In genomic region chr9:136572596-136573313, GRCh38 we compare ENCODE assay signal across 16 cellular contexts. TPM values are rescaled to one million over a fixed set of nuclear protein-coding genes. Genes with fewer than 3 reads are reported as not detected.
DNase-seq lines count a peak whose midpoint lies in the region; ATAC-seq, FAIRE-seq and TF ChIP-seq lines count a peak whose summit lies in the region.
"Had no signal": no experiment of that assay in that cellular context is flagged by ENCODE, and none has a peak within 500 bp of the region (broad histone marks: within the 10 kb centered on the region; RNA-seq: fewer than 3 reads in every experiment).

No MANE protein-coding gene starts in this region.

- H2AFZ ChIP-seq in H9 (ENCODE audit: low read length) (no peak overlapping the region), trophoblast cell (ENCODE audit: insufficient read depth, low read length, poor library complexity) (no peak overlapping the region)

- H3K4me3 Mint-ChIP-seq in H9 = peak overlapping the region; percentile 36 to 72; a peak in 4 of 5 replicates
- peak overlapping the region in 2 of 5 experiments; percentile 22 to 28 for H3K4me3 Mint-ChIP-seq in brain
- H3K4me3 Mint-ChIP-seq: memory B cell; stimulated activated naive CD8-positive, alpha-beta T cell treated with anti-CD3 and anti-CD28 coated beads, Interleukin-15, Interleukin-2, amounts not matched to agents 100 ng/mL and 50 ng/mL, for 24 hours had no signal

- no peak overlapping the region for H2BK120ac ChIP-seq in H9 (ENCODE audit: low read depth, low read length, poor library complexity, severe bottlenecking)
- peak overlapping the region; percentile 38 for H2BK120ac ChIP-seq in trophoblast cell (ENCODE audit: insufficient read depth, low read length, poor library complexity)

- H3K27me3 ChIP-seq in H9 (ENCODE audit: insufficient read depth, low read length) = no peaks in the 10 kb centered on the region
- no peaks in the 10 kb centered on the region for H3K27me3 ChIP-seq in iPS-18a (ENCODE audit: control insufficient read depth, insufficient read depth, low read length)
- H3K27me3 ChIP-seq in trophoblast cell (ENCODE audit: insufficient read depth, low read length) = no peaks in the 10 kb centered on the region
- H3K27me3 ChIP-seq in small intestine (ENCODE audit: control insufficient read depth in 2 of 2, insufficient read depth in 2 of 2, low read length in 2 of 2) = no peaks in the 10 kb centered on the region
- H3K27me3 ChIP-seq: ovary had no signal

- no peak overlapping the region for H2BK5ac ChIP-seq in H9 (ENCODE audit: insufficient read length, low read length)
- H2BK5ac ChIP-seq in trophoblast cell (ENCODE audit: low read depth, low read length, poor library complexity) = no peak overlapping the region

- H3K4me2 ChIP-seq in H9 (ENCODE audit: insufficient read depth, insufficient read length, low read length) (peak overlapping the region; percentile 1), trophoblast cell (ENCODE audit: low read length) (peak overlapping the region; percentile 41)

- no peak overlapping the region for H4K12ac ChIP-seq in trophoblast cell (ENCODE audit: low read depth, low read length)

- no peaks in the 10 kb centered on the region for H4K20me1 ChIP-seq in H9 (ENCODE audit: control insufficient read depth, insufficient read depth, insufficient read length)

- H3K36me3 Mint-ChIP-seq in H9 (ENCODE audit: insufficient read depth in 1 of 3, low read depth in 3 of 3) (peaks cover 0 to 5% (median 2%) of the 10 kb centered on the region in 3 experiments; a peak in 3 of 7 replicates), brain (no peaks in the 10 kb centered on the region)
- H3K36me3 Mint-ChIP-seq: memory B cell had no signal

- no peak overlapping the region for H2AK5ac ChIP-seq in H9 (ENCODE audit: insufficient read length, low read length)
- peak overlapping the region; percentile 22 for H2AK5ac ChIP-seq in trophoblast cell (ENCODE audit: low read length)

- no peak overlapping the region for H3T11ph ChIP-seq in H9 (ENCODE audit: low read length)

- peak overlapping the region; percentile 96 to 98 (median 97) for H3K27ac Mint-ChIP-seq in H9
- peak overlapping the region; percentile 17 to 96 (median 48) for H3K27ac Mint-ChIP-seq in brain
- H3K27ac Mint-ChIP-seq: memory B cell; stimulated activated naive CD8-positive, alpha-beta T cell treated with anti-CD3 and anti-CD28 coated beads, Interleukin-15, Interleukin-2, amounts not matched to agents 100 ng/mL and 50 ng/mL, for 24 hours had no signal

- TF ChIP-seq CTCF in H9 (conservative IDR thresholded peaks at IDR 0.05) (no peak), brain (conservative IDR thresholded peaks at IDR 0.05) (no peak)

- H3K9me3 ChIP-seq in H9 (ENCODE audit: control insufficient read depth, low read depth, low read length) (no peaks in the 10 kb centered on the region), iPS-18a (ENCODE audit: control insufficient read depth, low read depth, low read length) (no peaks in the 10 kb centered on the region), trophoblast cell (ENCODE audit: insufficient read depth, low read depth, low read length) (peaks cover 5% of the 10 kb centered on the region), small intestine (ENCODE audit: control insufficient read depth, low read depth) (no peaks in the 10 kb centered on the region)
- H3K9me3 ChIP-seq: ovary had no signal

- no peaks in the 10 kb centered on the region for H3K23me2 ChIP-seq in H9 (ENCODE audit: insufficient read length, low read depth, low read length, poor library complexity, severe bottlenecking)

- peak overlapping the region; percentile 45 for H3K18ac ChIP-seq in H9 (ENCODE audit: insufficient read length, low read depth, low read length)
- H3K18ac ChIP-seq in trophoblast cell (ENCODE audit: low read length) = peak overlapping the region; percentile 31

- peak overlapping the region; percentile 21 for H3K4me3 ChIP-seq in iPS-18a (ENCODE audit: low read length)
- no peak overlapping the region for H3K4me3 ChIP-seq in trophoblast cell (ENCODE audit: low read depth, low read length)
- H3K4me3 ChIP-seq in small intestine (ENCODE audit: low read depth in 1 of 2, low read length in 2 of 2) = no peak overlapping the region
- H3K4me3 ChIP-seq: ovary, skin epidermis had no signal

- no peak overlapping the region for H4K5ac ChIP-seq in H9 (ENCODE audit: insufficient read length, low read depth, low read length)

- H3K56ac ChIP-seq in H9 (ENCODE audit: insufficient read length, low read depth, low read length) = no peak overlapping the region

- no peaks in the 10 kb centered on the region for H3K36me3 ChIP-seq in iPS-18a (ENCODE audit: control insufficient read depth, low read depth, low read length)
- H3K36me3 ChIP-seq in trophoblast cell (ENCODE audit: control insufficient read depth in 1 of 2, insufficient read depth in 2 of 2, low read length in 2 of 2) = no peaks in the 10 kb centered on the region
- H3K36me3 ChIP-seq in small intestine (ENCODE audit: control insufficient read depth in 2 of 2, insufficient read depth in 2 of 2, low read length in 2 of 2) = no peaks in the 10 kb centered on the region
- H3K36me3 ChIP-seq: ovary had no signal

- H3K4me1 ChIP-seq in H9 (ENCODE audit: insufficient read depth, low read length) = peaks cover 8% of the 10 kb centered on the region; the same call in 1 of the 2 replicates
- peaks cover 25% of the 10 kb centered on the region for H3K4me1 ChIP-seq in iPS-18a (ENCODE audit: control insufficient read depth, low read depth, low read length)
- peaks cover 37 to 41% of the 10 kb centered on the region in 2 experiments for H3K4me1 ChIP-seq in trophoblast cell (ENCODE audit: control insufficient read depth in 1 of 2, insufficient read depth in 2 of 2, low read length in 2 of 2)
- H3K4me1 ChIP-seq in small intestine (ENCODE audit: control insufficient read depth in 2 of 2, insufficient read depth in 1 of 2, low read depth in 1 of 2, low read length in 1 of 2) = no peaks in the 10 kb centered on the region

- H3K4ac ChIP-seq in H9 (ENCODE audit: low read depth, low read length) (no peak overlapping the region), trophoblast cell (ENCODE audit: low read depth, low read length) (no peak overlapping the region)

- H3K27ac ChIP-seq in H9 (ENCODE audit: insufficient read length, low read depth, low read length) = no peak overlapping the region
- H3K27ac ChIP-seq in iPS-18a (ENCODE audit: low read length) = peak overlapping the region; percentile 41
- H3K27ac ChIP-seq in trophoblast cell (ENCODE audit: low read depth, low read length) = peak overlapping the region; percentile 25
- H3K27ac ChIP-seq in small intestine (ENCODE audit: low read depth in 1 of 2, low read length in 1 of 2) = no peak overlapping the region
- H3K27ac ChIP-seq: ovary, skin epidermis had no signal

- no peak overlapping the region for H2BK12ac ChIP-seq in H9 (ENCODE audit: insufficient read length, low read depth, low read length)
- peak overlapping the region; percentile 31 for H2BK12ac ChIP-seq in trophoblast cell (ENCODE audit: low read length)

- no peak overlapping the region for H2BK15ac ChIP-seq in H9 (ENCODE audit: low read depth, low read length)

- H3K14ac ChIP-seq in H9 (ENCODE audit: insufficient read depth, low read length) = peak overlapping the region; percentile 64
- peak overlapping the region; percentile 19 for H3K14ac ChIP-seq in trophoblast cell (ENCODE audit: low read length)

- peaks cover 0 to 6% of the 10 kb centered on the region in 2 experiments; a peak in 2 of 5 replicates for H3K9me3 Mint-ChIP-seq in H9
- peaks cover 0 to 6% (median 0%) of the 10 kb centered on the region in 5 experiments for H3K9me3 Mint-ChIP-seq in brain
- H3K9me3 Mint-ChIP-seq: stimulated activated naive CD8-positive, alpha-beta T cell treated with anti-CD3 and anti-CD28 coated beads, Interleukin-15, Interleukin-2, amounts not matched to agents 100 ng/mL and 50 ng/mL, for 24 hours had no signal

- H4K8ac ChIP-seq in H9 (replicated peaks; ENCODE audit: insufficient read length, low read depth, low read length) = no peak overlapping the region
- H4K8ac ChIP-seq in trophoblast cell (ENCODE audit: low read depth, low read length) = peak overlapping the region; percentile 6

- no peaks in the 10 kb centered on the region for H3K79me1 ChIP-seq in H9 (ENCODE audit: insufficient read depth, low read depth, low read length, poor library complexity, severe bottlenecking)
- H3K79me1 ChIP-seq in trophoblast cell (ENCODE audit: low read length) = peaks cover 29% of the 10 kb centered on the region

- H3K9ac ChIP-seq in H9 (ENCODE audit: extremely low read depth, insufficient read length, low read length) = no peak overlapping the region
- H3K9ac ChIP-seq in iPS-18a (ENCODE audit: low read length) = peak overlapping the region; percentile 30
- H3K9ac ChIP-seq in trophoblast cell (ENCODE audit: low read length) = no peak overlapping the region

- H3K79me2 ChIP-seq in H9 (ENCODE audit: insufficient read depth, low read length) (no peaks in the 10 kb centered on the region), trophoblast cell (ENCODE audit: control insufficient read depth, insufficient read depth, low read length, poor library complexity) (peaks cover 7% of the 10 kb centered on the region)

- H3K27me3 Mint-ChIP-seq in H9 (ENCODE audit: low read depth) (peaks cover 9% of the 10 kb centered on the region), brain (no peaks in the 10 kb centered on the region)
- H3K27me3 Mint-ChIP-seq: stimulated activated naive CD8-positive, alpha-beta T cell treated with anti-CD3 and anti-CD28 coated beads, Interleukin-15, Interleukin-2, amounts not matched to agents 100 ng/mL and 50 ng/mL, for 24 hours had no signal

- H4K91ac ChIP-seq in H9 (ENCODE audit: insufficient read length, low read depth, low read length) (no peak overlapping the region), trophoblast cell (ENCODE audit: low read depth, low read length) (peak overlapping the region; percentile 5)

- H3K23ac ChIP-seq in H9 (ENCODE audit: insufficient read length, low read depth, low read length) (no peak overlapping the region), trophoblast cell (ENCODE audit: low read length) (no peak overlapping the region)

- ATAC-seq in GM21528 (IDR thresholded peaks at IDR 0.05; ENCODE audit: low FRiP score, unreplicated experiment) (no peak), GM18498 (IDR thresholded peaks at IDR 0.05; ENCODE audit: unreplicated experiment) (no peak)

- FAIRE-seq in small intestine (lab: Jason Lieb, UNC) (no peak), GM19239 (lab: Jason Lieb, UNC) (no peak)

- H3K4me1 Mint-ChIP-seq in H9 (peaks cover 46 to 60% of the 10 kb centered on the region in 2 experiments), brain (peaks cover 58% of the 10 kb centered on the region)

- DNase-seq in H9 = peak; percentile 56
- DNase-seq in trophoblast cell = no peak
- DNase-seq in small intestine = no peak
- DNase-seq in GM19239 (ENCODE audit: insufficient read length, low spot score) = no peak
- DNase-seq: activated effector memory CD4-positive, alpha-beta T cell treated with Interleukin-2 at 50 U/mL for 16 hours; DMS79 treated with DMSO at 0.1 percent for 48 hours; NCI-H510A treated with DMSO at 0.1 percent for 48 hours; ovary; SW 1271 had no signal

- no peak overlapping the region for H2BK20ac ChIP-seq in H9 (ENCODE audit: low read depth, low read length, poor library complexity, severe bottlenecking)

- no CpG with 5 or more reads among the region's 24 CpGs for WGBS in H9 (ENCODE audit: extremely low coverage, insufficient read length, low lambda C conversion rate)
- WGBS in trophoblast cell (ENCODE audit: extremely low coverage, insufficient coverage, insufficient read length) = no CpG with 5 or more reads among the region's 24 CpGs
- WGBS in small intestine, 3 donors = 79 to 82% (median 81%) methylated on average over 24 of the region's 24 CpGs

RNA-seq across cellular contexts. Expression of gene NOTCH1, which starts 26.9 kb away (rescaled TPM):
- 63.7 and 71.6 TPM in 2 replicates for total RNA-seq in H9 (2021)
- polyA plus RNA-seq in brain (ENCODE audit: insufficient read depth, low read depth, low replicate concordance) (12.3 TPM), small intestine (10 to 100 TPM in 1 of 3 donors, 1 to 10 TPM in 2; 1.8 to 19.8 (median 1.9) TPM)
- polyA plus RNA-seq in trophoblast cell (2013) = 28.5 and 29.7 TPM in 2 replicates

Comparison
In these comparisons a context has a peak if more than half of its experiments do, and no peak if none do; other contexts are left out.
1. H3K27ac ChIP-seq: peak in iPS-18a (single experiment) and trophoblast cell (single experiment); none in H9 (single experiment) and small intestine (0 of 2).